ENCODE assay signal across 1 cellular context in genomic region chr16:3858809-3859208, GRCh38.
TF ChIP-seq lines count a peak whose summit lies in the region.

No MANE protein-coding gene starts in this region.

TF ChIP-seq in WTC11, 78 proteins besides CTCF, POLR2A, EP300 and RAD21 (continued from another document):
- TF ChIP-seq E2F4 (CRISPR knock-in tag; IDR thresholded peaks at IDR 0.05; ENCODE audit: borderline replicate concordance, low read depth) (no peak), AFF4 (CRISPR knock-in tag; IDR thresholded peaks at IDR 0.05; ENCODE audit: borderline replicate concordance) (no peak), CREM (CRISPR knock-in tag; IDR thresholded peaks at IDR 0.05) (no peak), SOX15 (CRISPR knock-in tag; IDR thresholded peaks at IDR 0.05) (no peak), FOXP4 (CRISPR knock-in tag; IDR thresholded peaks at IDR 0.05) (no peak), JAZF1 (CRISPR knock-in tag; IDR thresholded peaks at IDR 0.05) (no peak), ELF4 (CRISPR knock-in tag; IDR thresholded peaks at IDR 0.05; ENCODE audit: low read depth) (no peak), NR3C1 (CRISPR knock-in tag; conservative IDR thresholded peaks at IDR 0.05; ENCODE audit: low read depth) (no peak), HMGA2 (CRISPR knock-in tag; IDR thresholded peaks at IDR 0.05) (no peak), RELA (CRISPR knock-in tag; IDR thresholded peaks at IDR 0.05; ENCODE audit: borderline replicate concordance) (no peak), MYBL2 (CRISPR knock-in tag; IDR thresholded peaks at IDR 0.05) (no peak)
- TF ChIP-seq, protein P1, sequence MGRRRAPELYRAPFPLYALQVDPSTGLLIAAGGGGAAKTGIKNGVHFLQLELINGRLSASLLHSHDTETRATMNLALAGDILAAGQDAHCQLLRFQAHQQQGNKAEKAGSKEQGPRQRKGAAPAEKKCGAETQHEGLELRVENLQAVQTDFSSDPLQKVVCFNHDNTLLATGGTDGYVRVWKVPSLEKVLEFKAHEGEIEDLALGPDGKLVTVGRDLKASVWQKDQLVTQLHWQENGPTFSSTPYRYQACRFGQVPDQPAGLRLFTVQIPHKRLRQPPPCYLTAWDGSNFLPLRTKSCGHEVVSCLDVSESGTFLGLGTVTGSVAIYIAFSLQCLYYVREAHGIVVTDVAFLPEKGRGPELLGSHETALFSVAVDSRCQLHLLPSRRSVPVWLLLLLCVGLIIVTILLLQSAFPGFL (CRISPR knock-in tag; IDR thresholded peaks at IDR 0.05; ENCODE audit: borderline replicate concordance): no peak
- TF ChIP-seq, protein P2, sequence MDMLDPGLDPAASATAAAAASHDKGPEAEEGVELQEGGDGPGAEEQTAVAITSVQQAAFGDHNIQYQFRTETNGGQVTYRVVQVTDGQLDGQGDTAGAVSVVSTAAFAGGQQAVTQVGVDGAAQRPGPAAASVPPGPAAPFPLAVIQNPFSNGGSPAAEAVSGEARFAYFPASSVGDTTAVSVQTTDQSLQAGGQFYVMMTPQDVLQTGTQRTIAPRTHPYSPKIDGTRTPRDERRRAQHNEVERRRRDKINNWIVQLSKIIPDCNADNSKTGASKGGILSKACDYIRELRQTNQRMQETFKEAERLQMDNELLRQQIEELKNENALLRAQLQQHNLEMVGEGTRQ (CRISPR knock-in tag; IDR thresholded peaks at IDR 0.05): no peak
